Comparison of ENCODE assay signal across 2 cellular contexts in genomic region chr9:96086936-96087582, GRCh38.
TF ChIP-seq lines count a peak whose summit lies in the region.

No MANE protein-coding gene starts in this region.

TF ChIP-seq in H1, 55 proteins besides CTCF, POLR2A, EP300 and RAD21 (continued from another document):
- TF ChIP-seq SIRT6 (IDR thresholded peaks at IDR 0.05; ENCODE audit: low read length) (no peak), CHD2 (IDR thresholded peaks at IDR 0.05; ENCODE audit: low read length) (no peak), E2F6 (IDR thresholded peaks at IDR 0.05) (no peak), GABPA (IDR thresholded peaks at IDR 0.05; ENCODE audit: borderline replicate concordance, insufficient read depth, low read length) (no peak), SP2 (IDR thresholded peaks at IDR 0.05; ENCODE audit: low read length) (no peak), MAFK (IDR thresholded peaks at IDR 0.05; ENCODE audit: low read depth, low read length) (no peak), SP4 (IDR thresholded peaks at IDR 0.05; ENCODE audit: low read length) (no peak), NANOG (IDR thresholded peaks at IDR 0.05; ENCODE audit: insufficient read depth, low read depth, low read length, poor library complexity, severe bottlenecking) (no peak), MAX (IDR thresholded peaks at IDR 0.05) (no peak), SUZ12 (IDR thresholded peaks at IDR 0.05; ENCODE audit: low read length) (no peak), FOSL1 (IDR thresholded peaks at IDR 0.05; ENCODE audit: insufficient read depth, low read depth, low read length) (no peak), PHF8 (conservative IDR thresholded peaks at IDR 0.05; ENCODE audit: low read depth, low read length) (no peak), SIX5 (IDR thresholded peaks at IDR 0.05; ENCODE audit: low read depth, low read length) (no peak), TBP (IDR thresholded peaks at IDR 0.05; ENCODE audit: low read depth, low read length) (no peak), BRCA1 (IDR thresholded peaks at IDR 0.05; ENCODE audit: low read depth, low read length) (no peak)
- TF ChIP-seq, protein P1, sequence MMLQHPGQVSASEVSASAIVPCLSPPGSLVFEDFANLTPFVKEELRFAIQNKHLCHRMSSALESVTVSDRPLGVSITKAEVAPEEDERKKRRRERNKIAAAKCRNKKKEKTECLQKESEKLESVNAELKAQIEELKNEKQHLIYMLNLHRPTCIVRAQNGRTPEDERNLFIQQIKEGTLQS (IDR thresholded peaks at IDR 0.05; ENCODE audit: insufficient read depth, low read depth, low read length): no peak

TF ChIP-seq in neural cell, 6 proteins besides CTCF, POLR2A, EP300 and RAD21 (continued from another document):
- TF ChIP-seq REST (IDR thresholded peaks at IDR 0.05; ENCODE audit: borderline replicate concordance) (no peak), SMC3 (conservative IDR thresholded peaks at IDR 0.05; ENCODE audit: poor library complexity) (no peak), MXI1 (conservative IDR thresholded peaks at IDR 0.05; ENCODE audit: poor library complexity, severe bottlenecking) (no peak), POLR2AphosphoS5 (IDR thresholded peaks at IDR 0.05) (no peak)
TF ChIP-seq in neural cell: peak in this region for 0.
